ENCODE assay signal across 2 cellular contexts in the genomic region with DNA sequence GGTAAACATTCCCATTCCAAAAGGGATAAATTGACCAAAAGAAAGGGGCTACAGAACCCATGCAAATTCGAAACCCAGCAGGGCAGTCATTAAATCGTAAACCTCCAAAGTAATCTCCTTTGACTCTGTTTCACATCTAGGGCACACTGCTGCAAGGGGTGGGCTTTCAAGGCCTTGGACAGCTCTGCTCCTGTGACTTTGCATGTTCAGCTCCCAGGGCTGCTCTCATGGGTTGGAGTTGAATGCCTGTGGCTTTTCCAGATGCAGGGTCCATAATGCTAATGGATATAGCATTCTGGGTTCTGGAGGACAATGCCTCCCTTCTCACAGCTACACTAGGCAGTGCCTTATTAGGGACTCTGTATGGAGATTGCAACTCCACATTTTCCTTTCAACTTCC.
TF ChIP-seq lines count a peak whose summit lies in the region.

No MANE protein-coding gene starts in this region.

TF ChIP-seq in GM23338, 12 proteins besides CTCF, POLR2A, EP300 and RAD21:
- no peak for TF ChIP-seq CREB1 (CRISPR knock-in tag; IDR thresholded peaks at IDR 0.05; ENCODE audit: low read depth)
- no peak for TF ChIP-seq REST (IDR thresholded peaks at IDR 0.05; ENCODE audit: unreplicated experiment)
- TF ChIP-seq ZNF462 (CRISPR knock-in tag; IDR thresholded peaks at IDR 0.05) = peak; percentile 27; the same call in 1 of the 2 replicates
- no peak for TF ChIP-seq STAT1 (IDR thresholded peaks at IDR 0.05; ENCODE audit: unreplicated experiment)
- TF ChIP-seq NANOG (IDR thresholded peaks at IDR 0.05; ENCODE audit: borderline replicate concordance) = no peak
TF ChIP-seq in GM23338: peak in this region for 1.

TF ChIP-seq in H1, 55 proteins besides CTCF, POLR2A, EP300 and RAD21:
- TF ChIP-seq POU5F1 (IDR thresholded peaks at IDR 0.05; ENCODE audit: low read depth, low read length) (no peak), BRCA1 (IDR thresholded peaks at IDR 0.05; ENCODE audit: low read depth, low read length) (no peak), CHD1 (IDR thresholded peaks at IDR 0.05; ENCODE audit: low read depth, low read length) (no peak), RXRA (IDR thresholded peaks at IDR 0.05; ENCODE audit: insufficient read depth, low read depth, low read length) (no peak), CREB1 (IDR thresholded peaks at IDR 0.05) (no peak), YY1 (IDR thresholded peaks at IDR 0.05; ENCODE audit: low read depth, low read length) (no peak), JUN (IDR thresholded peaks at IDR 0.05; ENCODE audit: low read depth, low read length) (no peak), CBX8 (IDR thresholded peaks at IDR 0.05; ENCODE audit: borderline replicate concordance, low read depth, low read length) (no peak)
TF ChIP-seq in H1: peak in this region for 0.
